Comparison of ENCODE assay signal across 22 cellular contexts in the genomic region with DNA sequence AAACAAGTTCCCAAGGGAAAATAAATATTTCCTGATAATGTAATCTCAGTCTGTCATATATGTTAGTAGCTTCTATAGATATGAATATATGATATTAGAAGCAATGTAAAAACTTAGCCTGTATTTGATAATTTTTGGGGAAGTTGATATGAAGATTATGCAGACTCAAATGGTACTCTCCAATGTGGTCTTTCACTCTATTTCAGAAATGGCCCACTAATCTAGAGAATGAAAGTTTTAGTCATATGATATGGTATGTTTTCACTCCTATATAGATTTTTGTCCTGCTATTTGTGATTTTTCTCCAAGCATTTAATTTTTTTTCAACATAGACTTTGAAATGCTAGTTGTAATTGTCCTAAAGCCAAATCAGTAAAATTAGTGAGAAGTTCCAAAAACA.
"Had no signal": no experiment of that assay in that cellular context is flagged by ENCODE, and none has a peak within 500 bp of the region (broad histone marks: within the 10 kb centered on the region; RNA-seq: fewer than 3 reads in every experiment).

No MANE protein-coding gene starts in this region.

- H3K27me3 ChIP-seq: Peyer's patch, SJCRH30 had no signal

- DNase-seq: IMR-90; Kasumi-1; MM.1S; NCI-H1092 treated with DMSO at 0.1 percent for 48 hours; NCI-H1436; NCI-H187; NCI-H2029; NCI-H2081 treated with DMSO at 0.1 percent for 48 hours; NCI-H2171 treated with DMSO at 0.1 percent for 48 hours; NCI-H345; NCI-H526; NK-92 treated with Interleukin-12 subunit alpha and Interleukin-12 subunit beta, amount 100 ng/mL, for 24 hours; OCI-M1; PC-9; SHP77 treated with DMSO at 0.1 percent for 48 hours; SJCRH30; T-helper 1 cell had no signal

- H3K4me1 ChIP-seq: SJCRH30 had no signal

- H3K9ac ChIP-seq: KMS-11 had no signal

- H3K4me2 ChIP-seq: KMS-11, PC-9 had no signal

- H3K27ac ChIP-seq: KMS-11, PC-9, SJCRH30 had no signal

- H3K4me3 ChIP-seq: PC-9, Peyer's patch, SJCRH30 had no signal

- H3K36me3 ChIP-seq: Peyer's patch, SJCRH30 had no signal

- FAIRE-seq: HepG2 had no signal

- H2AFZ ChIP-seq: PC-9 had no signal

- H3K9me3 ChIP-seq: Peyer's patch, SJCRH30 had no signal

- ATAC-seq: Right ventricle myocardium inferior, SK-N-SH treated with all-trans-retinoic acid at 6 μM for 48 hours had no signal
